Comparison of ENCODE assay signal across 9 cellular contexts in the genomic region with DNA sequence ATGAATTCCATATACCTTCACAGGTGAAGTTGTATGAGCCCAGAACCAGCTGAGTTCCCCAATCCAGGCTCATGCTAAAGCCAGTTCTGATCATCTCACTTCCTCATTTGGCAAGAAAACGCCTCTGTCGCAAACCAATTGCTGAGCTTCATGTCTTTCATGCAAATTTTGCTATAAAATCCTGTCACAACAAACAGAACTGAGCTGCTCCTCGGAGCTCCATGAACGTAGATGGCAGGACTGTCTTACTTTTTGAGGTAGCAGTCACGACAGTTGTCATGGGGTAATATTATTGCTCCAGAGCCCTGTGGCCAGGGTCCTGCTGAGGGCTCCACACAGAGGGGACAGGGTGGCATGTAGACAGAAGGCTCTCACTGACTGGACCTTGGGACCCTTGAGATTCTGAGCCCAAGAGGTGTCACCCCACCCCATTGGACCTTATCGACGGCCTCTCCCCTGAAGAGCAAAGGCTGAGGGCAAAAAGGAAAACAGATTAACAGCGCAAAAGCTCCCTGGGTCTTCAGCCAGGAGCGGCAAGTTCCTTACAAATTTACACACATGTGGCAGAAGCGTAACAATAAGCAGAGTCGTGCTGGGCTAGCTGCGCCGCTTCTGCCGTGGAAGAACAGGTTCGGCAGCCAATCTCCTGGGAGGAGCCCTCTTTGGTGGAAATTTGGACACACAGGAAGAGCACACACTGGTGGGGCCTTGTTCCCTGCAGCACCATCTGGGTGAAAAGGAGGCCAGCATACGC.
DNase-seq lines count a peak whose midpoint lies in the region; ATAC-seq, FAIRE-seq and TF ChIP-seq lines count a peak whose summit lies in the region.
"Had no signal": no experiment of that assay in that cellular context is flagged by ENCODE, and none has a peak within 500 bp of the region (broad histone marks: within the 10 kb centered on the region; RNA-seq: fewer than 3 reads in every experiment).

No MANE protein-coding gene starts in this region.

- FAIRE-seq in GM19239 (lab: Jason Lieb, UNC) = peak; percentile 82

- H3K27me3 Mint-ChIP-seq in stimulated activated naive B cell treated with anti-CD40 and anti-IgM and Interleukin-4, amounts not matched to agents 10 μg/mL and 1 μg/mL and 100 μg/mL, for 72 hours = peaks cover 4 to 17% of the 10 kb centered on the region in 2 donors
- H3K27me3 Mint-ChIP-seq in T-helper 2 cell treated with Interferon-gamma antibody and Interleukin-4, amounts not matched to agents 5 μg/mL and 100 μg/mL, for 36 hours (ENCODE audit: low read depth) = peaks cover 51% of the 10 kb centered on the region
- peaks cover 4 to 11% (median 11%) of the 10 kb centered on the region in 3 donors for H3K27me3 Mint-ChIP-seq in immature natural killer cell (ENCODE audit: low read depth in 3 of 3)

- TF ChIP-seq CTCF in VCaP (conservative IDR thresholded peaks at IDR 0.05) = no peak

- H3K36me3 Mint-ChIP-seq in stimulated activated naive B cell treated with anti-CD40 and anti-IgM and Interleukin-4, amounts not matched to agents 10 μg/mL and 1 μg/mL and 100 μg/mL, for 72 hours = no peaks in the 10 kb centered on the region
- no peaks in the 10 kb centered on the region for H3K36me3 Mint-ChIP-seq in T-helper 2 cell treated with Interferon-gamma antibody and Interleukin-4, amounts not matched to agents 5 μg/mL and 100 μg/mL, for 36 hours (ENCODE audit: low read depth)
- no peaks in the 10 kb centered on the region for H3K36me3 Mint-ChIP-seq in stimulated activated effector memory CD8-positive, alpha-beta T cell treated with anti-CD3 and anti-CD28 coated beads, Interleukin-12 subunit alpha, Interleukin-12 subunit beta, amount 100 ng/mL, for 72 hours
- H3K36me3 Mint-ChIP-seq in immature natural killer cell = no peaks in the 10 kb centered on the region

- peak overlapping the region; percentile 56 for H3K27ac Mint-ChIP-seq in stimulated activated naive B cell treated with anti-CD40 and anti-IgM and Interleukin-4, amounts not matched to agents 10 μg/mL and 1 μg/mL and 100 μg/mL, for 72 hours
- H3K27ac Mint-ChIP-seq in T-helper 2 cell treated with Interferon-gamma antibody and Interleukin-4, amounts not matched to agents 5 μg/mL and 100 μg/mL, for 36 hours = no peak overlapping the region
- no peak overlapping the region for H3K27ac Mint-ChIP-seq in stimulated activated effector memory CD8-positive, alpha-beta T cell treated with anti-CD3 and anti-CD28 coated beads, Interleukin-12 subunit alpha, Interleukin-12 subunit beta, amount 100 ng/mL, for 72 hours
- no peak overlapping the region for H3K27ac Mint-ChIP-seq in immature natural killer cell

- peak overlapping the region; percentile 69 for H3K27ac ChIP-seq in VCaP

- peaks cover 32 to 51% of the 10 kb centered on the region in 2 donors for H3K4me1 Mint-ChIP-seq in stimulated activated naive B cell treated with anti-CD40 and anti-IgM and Interleukin-4, amounts not matched to agents 10 μg/mL and 1 μg/mL and 100 μg/mL, for 72 hours
- H3K4me1 Mint-ChIP-seq in T-helper 2 cell treated with Interferon-gamma antibody and Interleukin-4, amounts not matched to agents 5 μg/mL and 100 μg/mL, for 36 hours (ENCODE audit: low read depth) = peaks cover 2% of the 10 kb centered on the region
- H3K4me1 Mint-ChIP-seq in stimulated activated effector memory CD8-positive, alpha-beta T cell treated with anti-CD3 and anti-CD28 coated beads, Interleukin-12 subunit alpha, Interleukin-12 subunit beta, amount 100 ng/mL, for 72 hours = no peaks in the 10 kb centered on the region
- peaks cover 3 to 14% of the 10 kb centered on the region in 2 donors for H3K4me1 Mint-ChIP-seq in immature natural killer cell

- peaks cover 0 to 4% of the 10 kb centered on the region in 2 donors for H3K9me3 Mint-ChIP-seq in stimulated activated naive B cell treated with anti-CD40 and anti-IgM and Interleukin-4, amounts not matched to agents 10 μg/mL and 1 μg/mL and 100 μg/mL, for 72 hours
- no peaks in the 10 kb centered on the region for H3K9me3 Mint-ChIP-seq in T-helper 2 cell treated with Interferon-gamma antibody and Interleukin-4, amounts not matched to agents 5 μg/mL and 100 μg/mL, for 36 hours
- no peaks in the 10 kb centered on the region for H3K9me3 Mint-ChIP-seq in stimulated activated effector memory CD8-positive, alpha-beta T cell treated with anti-CD3 and anti-CD28 coated beads, Interleukin-12 subunit alpha, Interleukin-12 subunit beta, amount 100 ng/mL, for 72 hours
- no peaks in the 10 kb centered on the region for H3K9me3 Mint-ChIP-seq in immature natural killer cell

- peak overlapping the region; percentile 60 to 71 for H3K4me3 Mint-ChIP-seq in stimulated activated naive B cell treated with anti-CD40 and anti-IgM and Interleukin-4, amounts not matched to agents 10 μg/mL and 1 μg/mL and 100 μg/mL, for 72 hours
- no peak overlapping the region for H3K4me3 Mint-ChIP-seq in T-helper 2 cell treated with Interferon-gamma antibody and Interleukin-4, amounts not matched to agents 5 μg/mL and 100 μg/mL, for 36 hours
- no peak overlapping the region for H3K4me3 Mint-ChIP-seq in stimulated activated effector memory CD8-positive, alpha-beta T cell treated with anti-CD3 and anti-CD28 coated beads, Interleukin-12 subunit alpha, Interleukin-12 subunit beta, amount 100 ng/mL, for 72 hours
- peak overlapping the region in 1 of 5 donors; percentile 28 for H3K4me3 Mint-ChIP-seq in immature natural killer cell

- DNase-seq in GM19239 (ENCODE audit: insufficient read length, low spot score) (peak; percentile 40), immature natural killer cell (no peak), nucleus accumbens (lab: John Stamatoyannopoulos, UW) (no peak)
- DNase-seq in stimulated activated naive B cell treated with anti-CD40 and anti-IgM and Interleukin-4, amounts not matched to agents 10 μg/mL and 1 μg/mL and 100 μg/mL, for 72 hours = peak; percentile 50
- no peak for DNase-seq in T-helper 2 cell treated with Interferon-gamma antibody and Interleukin-4, amounts not matched to agents 5 μg/mL and 100 μg/mL, for 36 hours (ENCODE audit: low spot score)
- DNase-seq in stimulated activated effector memory CD8-positive, alpha-beta T cell treated with anti-CD3 and anti-CD28 coated beads, Interleukin-12 subunit alpha, Interleukin-12 subunit beta, amount 100 ng/mL, for 72 hours (ENCODE audit: low spot score in 2 of 2) = no peak
- DNase-seq: activated naive CD4-positive, alpha-beta T cell treated with Interleukin-2 at 50 U/mL for 16 hours had no signal

- peak; percentile 84 for ATAC-seq in HG03159 (IDR thresholded peaks at IDR 0.05; ENCODE audit: unreplicated experiment)
- peak; percentile 95 to 97 for ATAC-seq in stimulated activated naive B cell treated with anti-CD40 and anti-IgM and Interleukin-4, amounts not matched to agents 10 μg/mL and 1 μg/mL and 100 μg/mL, for 72 hours (replicated peaks)
- ATAC-seq in stimulated activated effector memory CD8-positive, alpha-beta T cell treated with anti-CD3 and anti-CD28 coated beads, Interleukin-12 subunit alpha, Interleukin-12 subunit beta, amount 100 ng/mL, for 72 hours = no peak

Comparison
In these comparisons a context has a peak if more than half of its experiments do, and no peak if none do; other contexts are left out.
1. DNase-seq: peak in GM19239 (single experiment) and stimulated activated naive B cell treated with anti-CD40 and anti-IgM and Interleukin-4, amounts not matched to agents 10 μg/mL and 1 μg/mL and 100 μg/mL, for 72 hours (single experiment); none in T-helper 2 cell treated with Interferon-gamma antibody and Interleukin-4, amounts not matched to agents 5 μg/mL and 100 μg/mL, for 36 hours (single experiment), stimulated activated effector memory CD8-positive, alpha-beta T cell treated with anti-CD3 and anti-CD28 coated beads, Interleukin-12 subunit alpha, Interleukin-12 subunit beta, amount 100 ng/mL, for 72 hours (0 of 2), immature natural killer cell (0 of 3) and nucleus accumbens (0 of 56).
2. H3K4me3 Mint-ChIP-seq: peak in stimulated activated naive B cell treated with anti-CD40 and anti-IgM and Interleukin-4, amounts not matched to agents 10 μg/mL and 1 μg/mL and 100 μg/mL, for 72 hours (2 of 2); none in T-helper 2 cell treated with Interferon-gamma antibody and Interleukin-4, amounts not matched to agents 5 μg/mL and 100 μg/mL, for 36 hours (single experiment) and stimulated activated effector memory CD8-positive, alpha-beta T cell treated with anti-CD3 and anti-CD28 coated beads, Interleukin-12 subunit alpha, Interleukin-12 subunit beta, amount 100 ng/mL, for 72 hours (single experiment).